Comparison of ENCODE assay signal across 20 cellular contexts in genomic region chrX:45063319-45064095, GRCh38.
DNase-seq lines count a peak whose midpoint lies in the region; ATAC-seq and TF ChIP-seq lines count a peak whose summit lies in the region.
"Had no signal": no experiment of that assay in that cellular context is flagged by ENCODE, and none has a peak within 500 bp of the region (broad histone marks: within the 10 kb centered on the region; RNA-seq: fewer than 3 reads in every experiment).

No MANE protein-coding gene starts in this region.

- WGBS in trophoblast cell (ENCODE audit: extremely low coverage, insufficient coverage, insufficient read length), result no CpG with 5 or more reads among the region's 11 CpGs

- H3K27me3 Mint-ChIP-seq in HFFc6 (ENCODE audit: insufficient read depth) (no peaks in the 10 kb centered on the region), T-helper 17 cell (no peaks in the 10 kb centered on the region)
- H3K27me3 Mint-ChIP-seq: B cell; dendritic cell treated with granulocyte-macrophage colony-stimulating factor and Interleukin-4, amounts not matched to agents 40 ng/mL and 50 ng/mL, for 4 days; naive thymus-derived CD8-positive, alpha-beta T cell had no signal

- H3K27ac Mint-ChIP-seq in HFFc6, result peak overlapping the region; percentile 40; the same call in 1 of the 2 replicates
- H3K27ac Mint-ChIP-seq in T-helper 17 cell, result peak overlapping the region; percentile 34
- H3K27ac Mint-ChIP-seq: B cell; dendritic cell treated with granulocyte-macrophage colony-stimulating factor and Interleukin-4, amounts not matched to agents 40 ng/mL and 50 ng/mL, for 4 days had no signal

- no peaks in the 10 kb centered on the region for H3K9me3 ChIP-seq in T-helper 17 cell (ENCODE audit: control insufficient read depth, low read length, poor library complexity, severe bottlenecking)
- no peaks in the 10 kb centered on the region for H3K9me3 ChIP-seq in trophoblast cell (ENCODE audit: insufficient read depth, low read depth, low read length)
- H3K9me3 ChIP-seq: pancreas had no signal

- H3K4me3 Mint-ChIP-seq in HFFc6, result no peak overlapping the region
- H3K4me3 Mint-ChIP-seq in T-helper 17 cell, result no peak overlapping the region
- H3K4me3 Mint-ChIP-seq: B cell; dendritic cell treated with granulocyte-macrophage colony-stimulating factor and Interleukin-4, amounts not matched to agents 40 ng/mL and 50 ng/mL, for 4 days; naive thymus-derived CD8-positive, alpha-beta T cell had no signal

- H4K91ac ChIP-seq in trophoblast cell (ENCODE audit: low read depth, low read length), result no peak overlapping the region

- H3K4me1 ChIP-seq in trophoblast cell (ENCODE audit: control insufficient read depth in 1 of 2, insufficient read depth in 2 of 2, low read length in 2 of 2), result peaks cover 2 to 3% of the 10 kb centered on the region in 2 experiments
- H3K4me1 ChIP-seq: pancreas had no signal

- H3K14ac ChIP-seq in trophoblast cell (ENCODE audit: low read length), result no peak overlapping the region

- peak overlapping the region; percentile 37 for H3K18ac ChIP-seq in trophoblast cell (ENCODE audit: low read length)

- H3K23ac ChIP-seq in trophoblast cell (ENCODE audit: low read length), result no peak overlapping the region

- no peak for TF ChIP-seq CTCF in HFFc6 (IDR thresholded peaks at IDR 0.05)

- H3K36me3 Mint-ChIP-seq in HFFc6 (ENCODE audit: low read depth), result peaks cover 21% of the 10 kb centered on the region
- peaks cover 6% of the 10 kb centered on the region for H3K36me3 Mint-ChIP-seq in T-helper 17 cell (ENCODE audit: low read depth)

- no peak overlapping the region for H2AFZ ChIP-seq in trophoblast cell (ENCODE audit: insufficient read depth, low read length, poor library complexity)

- H3K4me1 Mint-ChIP-seq in HFFc6 (ENCODE audit: low read depth) (peaks cover 5% of the 10 kb centered on the region), T-helper 17 cell (peaks cover 12% of the 10 kb centered on the region)
- H3K4me1 Mint-ChIP-seq: B cell had no signal

- no peak overlapping the region for H2AK5ac ChIP-seq in trophoblast cell (ENCODE audit: low read length)

- peak overlapping the region; percentile 31 for H2BK12ac ChIP-seq in trophoblast cell (ENCODE audit: low read length)

- no peak overlapping the region for H2BK5ac ChIP-seq in trophoblast cell (ENCODE audit: low read depth, low read length, poor library complexity)

- no peak overlapping the region for H3K4me2 ChIP-seq in trophoblast cell (ENCODE audit: low read length)

- no peaks in the 10 kb centered on the region for H3K9me3 Mint-ChIP-seq in HFFc6
- H3K9me3 Mint-ChIP-seq: dendritic cell treated with granulocyte-macrophage colony-stimulating factor and Interleukin-4, amounts not matched to agents 40 ng/mL and 50 ng/mL, for 4 days; naive thymus-derived CD8-positive, alpha-beta T cell had no signal

- H3K27me3 ChIP-seq in trophoblast cell (ENCODE audit: insufficient read depth, low read length), result no peaks in the 10 kb centered on the region
- H3K27me3 ChIP-seq: pancreas had no signal

- no peak overlapping the region for H3K27ac ChIP-seq in epithelial cell of prostate
- H3K27ac ChIP-seq in trophoblast cell (ENCODE audit: low read depth, low read length), result no peak overlapping the region
- H3K27ac ChIP-seq: pancreas had no signal

- DNase-seq in HFFc6, result no peak
- no peak for DNase-seq in T-helper 17 cell
- peak; percentile 18 for DNase-seq in epithelial cell of prostate (ENCODE audit: low read depth, low spot score)
- peak in 1 of 2 donors; percentile 15 for DNase-seq in trophoblast cell
- DNase-seq in central memory CD4-positive, alpha-beta T cell, result no peak
- no peak for DNase-seq in NCI-H1436 treated with DMSO at 0.1 percent for 48 hours (lab: John Stamatoyannopoulos, UW)
- DNase-seq: activated gamma-delta T cell; DMS 273 treated with DMSO at 0.1 percent for 48 hours; erythroblast; GDM1; Kasumi-1; naive thymus-derived CD8-positive, alpha-beta T cell; NCI-H69; pancreas; stimulated activated CD4-positive, alpha-beta T cell treated with anti-CD3 and anti-CD28 coated beads, Interleukin-4, amount 100 ng/mL, for 1 hour had no signal

- ATAC-seq in T-helper 17 cell, result no peak
- ATAC-seq in HG03521 (IDR thresholded peaks at IDR 0.05; ENCODE audit: unreplicated experiment), result no peak
- ATAC-seq: activated CD4-positive, CD25-positive, alpha-beta regulatory T cell treated with anti-CD3 and anti-CD28 coated beads, Interleukin-2, amount 50 U/mL, for 24 hours; GM12878; naive thymus-derived CD8-positive, alpha-beta T cell had no signal

- no peak overlapping the region for H2BK120ac ChIP-seq in trophoblast cell (ENCODE audit: insufficient read depth, low read length, poor library complexity)

- H3K36me3 ChIP-seq in trophoblast cell (ENCODE audit: control insufficient read depth in 1 of 2, insufficient read depth in 2 of 2, low read length in 2 of 2), result peaks cover 10 to 14% of the 10 kb centered on the region in 2 experiments

- H3K79me1 ChIP-seq in trophoblast cell (ENCODE audit: low read length), result no peaks in the 10 kb centered on the region

- no peak overlapping the region for H3K4me3 ChIP-seq in trophoblast cell (ENCODE audit: low read depth, low read length)
- H3K4me3 ChIP-seq: GM12878, pancreas had no signal

- no peak overlapping the region for H3K4ac ChIP-seq in trophoblast cell (ENCODE audit: low read depth, low read length)

- H3K9ac ChIP-seq in trophoblast cell (ENCODE audit: low read length), result no peak overlapping the region

- no peak overlapping the region for H4K12ac ChIP-seq in trophoblast cell (ENCODE audit: low read depth, low read length)

- H4K8ac ChIP-seq in trophoblast cell (ENCODE audit: low read depth, low read length), result no peak overlapping the region

- H3K79me2 ChIP-seq in trophoblast cell (ENCODE audit: control insufficient read depth, insufficient read depth, low read length, poor library complexity), result no peaks in the 10 kb centered on the region
